In the genomic region with DNA sequence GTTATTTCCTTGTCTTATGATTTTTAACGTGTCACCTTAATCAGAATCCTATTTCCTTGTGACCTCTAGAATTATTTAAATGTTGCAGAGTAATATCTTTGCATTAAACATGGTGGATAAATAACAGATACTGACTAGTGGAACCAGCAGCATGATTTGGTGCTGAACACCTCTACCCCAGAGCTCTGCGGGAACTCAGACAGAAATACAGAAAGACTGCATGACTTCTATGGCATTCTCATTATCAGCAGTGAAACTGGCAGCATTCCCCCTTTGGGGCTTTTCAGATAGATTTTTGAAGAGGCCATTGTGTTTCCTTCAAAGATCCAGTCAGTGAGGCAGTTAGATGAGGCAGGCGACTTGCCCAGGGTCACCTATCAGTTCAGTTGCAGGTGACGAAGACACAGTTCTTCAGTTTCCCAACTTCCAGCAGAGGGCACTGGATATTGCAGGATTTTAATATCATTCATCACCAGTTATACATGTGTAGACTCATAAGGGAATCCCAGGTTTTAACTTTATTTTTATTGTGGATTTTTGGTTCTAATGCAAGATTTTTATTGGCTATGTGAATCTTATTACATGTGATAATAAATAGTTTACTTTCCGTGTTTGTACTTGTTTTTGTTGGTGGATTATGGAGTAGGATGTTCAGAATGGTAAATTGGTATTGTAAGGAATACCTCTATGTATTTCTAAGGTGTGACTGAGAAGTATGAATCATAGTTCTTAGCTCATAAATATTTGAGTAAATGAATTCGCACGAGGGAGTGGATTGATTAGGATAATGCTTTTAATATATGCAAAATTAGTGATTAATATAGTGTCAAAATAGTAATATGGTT, we compare ENCODE assay signal across 9 cellular contexts.
DNase-seq lines count a peak whose midpoint lies in the region; ATAC-seq and TF ChIP-seq lines count a peak whose summit lies in the region.
"Had no signal": no experiment of that assay in that cellular context is flagged by ENCODE, and none has a peak within 500 bp of the region (broad histone marks: within the 10 kb centered on the region; RNA-seq: fewer than 3 reads in every experiment).

No MANE protein-coding gene starts in this region.

- in situ Hi-C loops in astrocyte of the cerebellum (cut with HindIII; ENCODE audit: low sequenced_read_pairs), result no loop called here

- DNase-seq in BE2C (peak; percentile 28), astrocyte of the cerebellum (ENCODE audit: low read depth) (no peak), left lung (no peak), SHP77 treated with DMSO at 0.1 percent for 48 hours (lab: John Stamatoyannopoulos, UW) (no peak)

- H3K36me3 Mint-ChIP-seq in stimulated activated memory B cell treated with anti-CD40 and anti-IgM and Interleukin-4, amounts not matched to agents 10 μg/mL and 1 μg/mL and 100 μg/mL, for 72 hours, result peaks cover 54% of the 10 kb centered on the region
- H3K36me3 Mint-ChIP-seq: activated naive CD4-positive, alpha-beta T cell treated with anti-CD3 and anti-CD28 coated beads, Interleukin-2, amount 50 U/mL, for 24 hours had no signal

- H3K9me3 ChIP-seq in BE2C (no peaks in the 10 kb centered on the region), left lung (no peaks in the 10 kb centered on the region)

- peaks cover 8% of the 10 kb centered on the region for H3K4me1 Mint-ChIP-seq in stimulated activated memory B cell treated with anti-CD40 and anti-IgM and Interleukin-4, amounts not matched to agents 10 μg/mL and 1 μg/mL and 100 μg/mL, for 72 hours
- H3K4me1 Mint-ChIP-seq: activated naive CD4-positive, alpha-beta T cell treated with anti-CD3 and anti-CD28 coated beads, Interleukin-2, amount 50 U/mL, for 24 hours had no signal

- intact Hi-C loops in left lung (cut with DNase I), result no loop called here

- H3K4me3 Mint-ChIP-seq in stimulated activated memory B cell treated with anti-CD40 and anti-IgM and Interleukin-4, amounts not matched to agents 10 μg/mL and 1 μg/mL and 100 μg/mL, for 72 hours, result no peak overlapping the region
- H3K4me3 Mint-ChIP-seq: activated naive CD4-positive, alpha-beta T cell treated with anti-CD3 and anti-CD28 coated beads, Interleukin-2, amount 50 U/mL, for 24 hours had no signal

- ATAC-seq in left lung (peak; percentile 76), GM21786 (IDR thresholded peaks at IDR 0.05; ENCODE audit: unreplicated experiment) (no peak), HG02678 (IDR thresholded peaks at IDR 0.05; ENCODE audit: unreplicated experiment) (no peak)
- ATAC-seq in stimulated activated memory B cell treated with anti-CD40 and anti-IgM and Interleukin-4, amounts not matched to agents 10 μg/mL and 1 μg/mL and 100 μg/mL, for 72 hours, result no peak

- H3K27me3 Mint-ChIP-seq in stimulated activated memory B cell treated with anti-CD40 and anti-IgM and Interleukin-4, amounts not matched to agents 10 μg/mL and 1 μg/mL and 100 μg/mL, for 72 hours, result no peaks in the 10 kb centered on the region

- no peaks in the 10 kb centered on the region for H3K9me3 Mint-ChIP-seq in stimulated activated memory B cell treated with anti-CD40 and anti-IgM and Interleukin-4, amounts not matched to agents 10 μg/mL and 1 μg/mL and 100 μg/mL, for 72 hours
- H3K9me3 Mint-ChIP-seq: activated naive CD4-positive, alpha-beta T cell treated with anti-CD3 and anti-CD28 coated beads, Interleukin-2, amount 50 U/mL, for 24 hours had no signal

- H3K4me1 ChIP-seq in BE2C (peaks cover 9% of the 10 kb centered on the region), left lung (peaks cover 0 to 7% of the 10 kb centered on the region in 2 donors)

- TF ChIP-seq CTCF in BE2C (IDR thresholded peaks at IDR 0.05; ENCODE audit: low read depth, low read length), result peak; percentile 70
- TF ChIP-seq CTCF in LNCAP (IDR thresholded peaks at IDR 0.05), result peak; percentile 75
- peak; percentile 52 for TF ChIP-seq CTCF in astrocyte of the cerebellum (IDR thresholded peaks at IDR 0.05; ENCODE audit: low read depth, low read length, missing control alignments)
- peak in 1 of 2 donors; percentile 29 for TF ChIP-seq CTCF in left lung (IDR thresholded peaks at IDR 0.05)

- H3K27ac Mint-ChIP-seq in stimulated activated memory B cell treated with anti-CD40 and anti-IgM and Interleukin-4, amounts not matched to agents 10 μg/mL and 1 μg/mL and 100 μg/mL, for 72 hours, result no peak overlapping the region
- H3K27ac Mint-ChIP-seq: activated naive CD4-positive, alpha-beta T cell treated with anti-CD3 and anti-CD28 coated beads, Interleukin-2, amount 50 U/mL, for 24 hours had no signal

- H3K4me3 ChIP-seq in BE2C (ENCODE audit: low read depth, low read length) (no peak overlapping the region), astrocyte of the cerebellum (ENCODE audit: low read depth, low read length) (no peak overlapping the region), left lung (no peak overlapping the region)

- H3K36me3 ChIP-seq in BE2C (peaks cover 1% of the 10 kb centered on the region; the same call in 1 of the 2 replicates), left lung (peaks cover 0 to 23% of the 10 kb centered on the region in 2 donors)

- no peaks in the 10 kb centered on the region for H3K27me3 ChIP-seq in BE2C
- H3K27me3 ChIP-seq in left lung, result no peaks in the 10 kb centered on the region

- H3K27ac ChIP-seq in left lung, result no peak overlapping the region
